1 cellular context compared by ENCODE assay signal in the genomic region with DNA sequence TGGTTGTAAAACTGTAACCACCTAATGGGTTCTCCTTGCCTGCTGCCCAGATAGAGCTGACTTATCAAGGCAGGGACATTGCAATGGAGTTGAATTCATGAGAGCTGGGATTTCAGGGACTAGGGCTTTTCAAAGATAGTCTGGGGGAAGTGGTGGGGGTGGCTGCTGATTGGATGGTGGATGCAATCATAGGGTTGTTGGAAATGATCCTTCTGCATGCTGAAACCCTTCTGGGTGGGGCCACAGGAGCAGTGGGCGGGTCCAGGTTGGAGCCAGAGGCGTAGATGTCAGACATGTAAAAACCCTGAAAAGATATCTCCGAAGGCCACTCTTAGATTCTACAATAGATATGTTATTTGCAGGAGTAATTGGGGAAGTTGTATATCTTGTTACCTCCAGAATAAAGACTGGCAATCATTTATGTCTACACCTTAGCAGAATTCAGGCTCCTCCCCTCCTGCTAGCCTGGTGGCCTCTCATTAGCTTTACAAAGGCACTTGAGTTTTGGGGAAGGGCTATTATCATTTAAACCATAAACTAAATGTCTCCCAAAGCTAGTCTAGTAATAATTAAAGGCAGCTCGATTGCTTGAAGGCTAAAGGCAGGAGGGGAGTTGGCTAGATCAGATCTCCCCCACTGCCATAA.
TF ChIP-seq lines count a peak whose summit lies in the region.

No MANE protein-coding gene starts in this region.

TF ChIP-seq in K562, 482 proteins besides CTCF, POLR2A, EP300 and RAD21 (continued from another document):
- TF ChIP-seq TEAD4 (IDR thresholded peaks at IDR 0.05; ENCODE audit: low read length) (peak; percentile 31; the same call in 1 of the 2 replicates), TEAD4 (CRISPR knock-in tag; IDR thresholded peaks at IDR 0.05; ENCODE audit: borderline replicate concordance) (no peak)
TF ChIP-seq in K562: peak in this region for 3.
